ENCODE assay signal across 27 cellular contexts in the genomic region with DNA sequence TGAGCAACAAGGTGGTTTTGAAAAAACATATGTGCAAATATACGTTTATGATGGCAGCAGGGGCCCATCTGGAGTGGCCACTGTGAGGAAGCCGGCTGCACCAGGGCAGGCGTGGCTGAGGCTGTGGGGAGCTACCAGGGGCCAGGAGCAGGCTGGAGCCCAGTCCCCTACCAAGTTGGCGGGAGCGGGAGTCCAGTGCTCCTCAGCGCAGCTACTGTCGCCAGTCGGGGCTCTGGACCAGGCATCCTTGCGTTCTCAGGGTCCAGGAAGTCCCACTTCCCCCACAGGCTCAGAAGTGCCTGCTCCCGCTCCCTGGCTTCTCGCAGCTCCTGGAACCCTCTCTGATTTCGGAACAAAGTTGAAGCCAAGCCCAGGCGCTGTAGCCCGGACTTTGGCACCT.
"Had no signal": no experiment of that assay in that cellular context is flagged by ENCODE, and none has a peak within 500 bp of the region (broad histone marks: within the 10 kb centered on the region; RNA-seq: fewer than 3 reads in every experiment).

No MANE protein-coding gene starts in this region.

- ATAC-seq: activated naive CD4-positive, alpha-beta T cell treated with anti-CD3 and anti-CD28 coated beads, Interleukin-2, amount 50 U/mL, for 72 hours; activated T-cell treated with anti-CD3 and anti-CD28 coated beads, Interleukin-2, amount 50 U/mL, for 4 hours; body of pancreas; Panc1 had no signal

- H3K27ac ChIP-seq: adrenal gland, body of pancreas, breast epithelium, SJSA1 had no signal

- H3K4me3 ChIP-seq: adrenal gland, body of pancreas, breast epithelium, MG63, SJSA1 had no signal

- H3K36me3 ChIP-seq: adrenal gland, breast epithelium, MG63, SJSA1 had no signal

- DNase-seq: activated B cell treated with CpG ODN at 0.5 μM for 24 hours; activated CD4-positive, alpha-beta memory T cell treated with anti-CD3 and anti-CD28 coated beads for 36 hours; activated CD4-positive, alpha-beta T cell treated with anti-CD3 and anti-CD28 coated beads for 4 hours; activated CD4-positive, alpha-beta T cell treated with anti-CD3 and anti-CD28 coated beads, Interleukin-2, amount 50 U/mL, for 1 hour; activated CD4-positive, CD25-positive, alpha-beta regulatory T cell treated with anti-CD3 and anti-CD28 coated beads, Interleukin-2, amount 50 U/mL, for 72 hours; activated CD8-positive, alpha-beta memory T cell treated with anti-CD3 and anti-CD28 coated beads, Interleukin-2, amount 50 U/mL, for 4 hours; activated gamma-delta T cell treated with Interleukin-2 at 50 U/mL for 16 hours; activated naive CD4-positive, alpha-beta T cell treated with anti-CD3 and anti-CD28 coated beads for 36 hours; activated T-cell treated with anti-CD3 and anti-CD28 coated beads for 4 hours; activated T-cell treated with anti-CD3 and anti-CD28 coated beads, Interleukin-2, amount 50 U/mL, for 4 hours; adrenal gland; body of pancreas; Kasumi-1; MG63; NCI-H1048; NCI-H1105 treated with DMSO at 0.1 percent for 48 hours; NCI-H1436; NCI-H1694 treated with DMSO at 0.1 percent for 48 hours; NCI-H2029; NCI-H345; NCI-H524 treated with DMSO at 0.1 percent for 48 hours; SHP77 treated with DMSO at 0.1 percent for 48 hours; SK-N-SH had no signal

- H3K4me1 ChIP-seq: adrenal gland, body of pancreas, breast epithelium, SJSA1 had no signal

- H3K27me3 ChIP-seq: adrenal gland, body of pancreas, breast epithelium, MG63, SJSA1 had no signal

- H3K9me3 ChIP-seq: adrenal gland, body of pancreas, breast epithelium, MG63, SJSA1, SK-N-SH had no signal
